ENCODE assay signal across 9 cellular contexts in the genomic region with DNA sequence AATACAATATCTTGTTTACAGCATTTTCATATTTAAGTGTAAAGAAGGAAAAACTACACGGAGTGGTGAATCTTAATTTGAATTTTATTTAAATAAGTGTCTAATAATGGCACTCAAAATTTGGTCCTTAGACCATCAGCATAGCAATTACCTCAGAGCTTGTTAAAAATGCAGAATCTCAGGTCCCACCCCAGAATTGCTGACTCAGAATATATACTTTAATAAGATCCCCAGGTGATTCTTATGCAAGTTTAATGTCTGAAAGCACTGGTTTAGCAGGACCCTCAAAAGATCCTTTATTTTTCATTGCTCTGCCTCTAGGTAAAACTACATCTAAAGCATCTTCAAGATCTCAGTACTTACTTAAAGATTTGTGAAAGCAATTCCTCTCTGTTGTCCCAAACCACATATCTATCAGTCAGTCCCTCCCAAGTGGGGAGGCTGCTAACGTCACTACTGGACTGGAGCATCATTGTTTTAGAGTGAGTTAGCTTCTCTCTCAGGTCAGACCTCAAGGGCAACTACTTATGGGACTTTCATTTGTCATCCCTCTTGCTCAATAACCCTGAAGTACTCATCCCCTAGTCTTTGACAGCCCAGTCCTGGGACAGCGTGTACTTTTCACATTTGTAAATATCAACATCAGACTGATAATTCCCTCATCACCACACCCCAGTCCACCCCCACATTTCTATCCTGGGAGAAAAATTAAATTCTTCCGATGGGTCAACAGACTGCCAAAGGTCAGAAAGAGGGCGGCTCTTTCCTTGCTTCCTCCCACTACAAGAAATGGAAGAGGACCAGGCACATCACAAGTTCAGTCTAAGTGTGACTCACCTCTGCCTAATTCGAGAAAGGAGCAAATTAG.
DNase-seq lines count a peak whose midpoint lies in the region; ATAC-seq, FAIRE-seq and TF ChIP-seq lines count a peak whose summit lies in the region.
"Had no signal": no experiment of that assay in that cellular context is flagged by ENCODE, and none has a peak within 500 bp of the region (broad histone marks: within the 10 kb centered on the region; RNA-seq: fewer than 3 reads in every experiment).

No MANE protein-coding gene starts in this region.

- no peak overlapping the region for H3K4me3 Mint-ChIP-seq in activated T-helper 17 cell treated with anti-CD3 and anti-CD28 coated beads, Interleukin-2, amount 50 U/mL, for 72 hours

- no peaks in the 10 kb centered on the region for H3K27me3 ChIP-seq in right cardiac atrium (ENCODE audit: control insufficient read depth, insufficient read depth)
- no peaks in the 10 kb centered on the region for H3K27me3 ChIP-seq in spleen (replicated peaks in 1 of 7)

- no peaks in the 10 kb centered on the region for H3K36me3 ChIP-seq in spleen

- no peaks in the 10 kb centered on the region for H3K27me3 Mint-ChIP-seq in activated T-helper 17 cell treated with anti-CD3 and anti-CD28 coated beads, Interleukin-2, amount 50 U/mL, for 72 hours

- DNase-seq in H54 (ENCODE audit: insufficient read length, low spot score) (peak; percentile 8), right cardiac atrium (peak; percentile 58 to 87 (median 79)), spleen (no peak), HUDEP-2 (lab: John Stamatoyannopoulos, UW; ENCODE audit: unreplicated experiment in 76 of 76) (no peak), NCI-H2029 treated with DMSO at 0.1 percent for 48 hours (lab: John Stamatoyannopoulos, UW) (no peak), ACHN (no peak)
- no peak for DNase-seq in stimulated activated naive CD4-positive, alpha-beta T cell treated with Interleukin-2 at 50 U/mL for 16 hours (lab: John Stamatoyannopoulos, UW)
- DNase-seq: activated CD8-positive, alpha-beta memory T cell treated with anti-CD3 and anti-CD28 coated beads, Interleukin-2, amount 50 U/mL, for 4 hours had no signal

- H3K4me1 ChIP-seq in right cardiac atrium (ENCODE audit: control insufficient read depth, insufficient read depth, low read length) (peaks cover 10% of the 10 kb centered on the region), spleen (peaks cover 2 to 76% (median 21%) of the 10 kb centered on the region in 6 donors)

- TF ChIP-seq POLR2A in H54 (IDR thresholded peaks at IDR 0.05; ENCODE audit: low read depth, low read length) (no peak), spleen (IDR thresholded peaks at IDR 0.05) (no peak)

- peak; percentile 96 for FAIRE-seq in H54 (lab: Jason Lieb, UNC)

- H3K4me3 ChIP-seq in right cardiac atrium (ENCODE audit: low read length) (no peak overlapping the region), spleen (no peak overlapping the region)

- no peaks in the 10 kb centered on the region for H3K9me3 Mint-ChIP-seq in activated T-helper 17 cell treated with anti-CD3 and anti-CD28 coated beads, Interleukin-2, amount 50 U/mL, for 72 hours

- ATAC-seq in activated T-helper 17 cell treated with anti-CD3 and anti-CD28 coated beads, Interleukin-2, amount 50 U/mL, for 72 hours (replicated peaks), result peak; percentile 51
- peak; percentile 96 to 97 for ATAC-seq in right cardiac atrium

- peak overlapping the region; percentile 31 for H3K27ac Mint-ChIP-seq in activated T-helper 17 cell treated with anti-CD3 and anti-CD28 coated beads, Interleukin-2, amount 50 U/mL, for 72 hours

- TF ChIP-seq CTCF in spleen (IDR thresholded peaks at IDR 0.05 in 8 of 11, conservative IDR thresholded peaks at IDR 0.05 in 3 of 11), result no peak

- H3K36me3 Mint-ChIP-seq in activated T-helper 17 cell treated with anti-CD3 and anti-CD28 coated beads, Interleukin-2, amount 50 U/mL, for 72 hours (ENCODE audit: low read depth), result peaks cover 57% of the 10 kb centered on the region

- intact Hi-C loops in right cardiac atrium (cut with DNase I) (no loop called here), spleen (cut with DNase I; ENCODE audit: low total_unique reads) (no loop called here)

- peaks cover 20% of the 10 kb centered on the region for H3K4me1 Mint-ChIP-seq in activated T-helper 17 cell treated with anti-CD3 and anti-CD28 coated beads, Interleukin-2, amount 50 U/mL, for 72 hours

- 36% methylated on average over 6 of the region's 6 CpGs for WGBS in right cardiac atrium
- WGBS in spleen, 5 donors, result 69 to 78% (median 73%) methylated on average over 6 of the region's 6 CpGs

- H3K9me3 ChIP-seq in right cardiac atrium (ENCODE audit: control insufficient read depth, low read length) (no peaks in the 10 kb centered on the region), spleen (no peaks in the 10 kb centered on the region)

- in situ Hi-C loops in ACHN (cut with HindIII; ENCODE audit: low pct_ligation_motif_present, low pct_unique_long_range_greater_than_20kb, low sequenced_read_pairs), result no loop called here

- H3K27ac ChIP-seq in right cardiac atrium (ENCODE audit: low read length) (peak overlapping the region; percentile 72), spleen (peak overlapping the region in 5 of 8 donors; percentile 5 to 55 (median 31))

Comparison
In these comparisons a context has a peak if more than half of its experiments do, and no peak if none do; other contexts are left out.
1. DNase-seq: peak in H54 (single experiment) and right cardiac atrium (3 of 3); none in spleen (single experiment), stimulated activated naive CD4-positive, alpha-beta T cell treated with Interleukin-2 at 50 U/mL for 16 hours (single experiment), HUDEP-2 (0 of 76), NCI-H2029 treated with DMSO at 0.1 percent for 48 hours (single experiment) and ACHN (single experiment).